ENCODE assay signal across 14 cellular contexts in genomic region chr14:104240426-104241157, GRCh38.
A peak's percentile ranks its signal among the peaks of the same experiment; 100 is the strongest.
DNase-seq lines count a peak whose midpoint lies in the region; ATAC-seq and TF ChIP-seq lines count a peak whose summit lies in the region.
"Had no signal": no experiment of that assay in that cellular context is flagged by ENCODE, and none has a peak within 500 bp of the region (broad histone marks: within the 10 kb centered on the region; RNA-seq: fewer than 3 reads in every experiment).

No MANE protein-coding gene starts in this region.

- H3K27ac ChIP-seq in Peyer's patch, result no peak overlapping the region
- peak overlapping the region; percentile 62 to 74 for H3K27ac ChIP-seq in mucosa of rectum (ENCODE audit: low read depth in 2 of 2, low read length in 2 of 2)

- peak; percentile 1 for DNase-seq in DMS153 treated with DMSO at 0.1 percent for 48 hours (lab: John Stamatoyannopoulos, UW; ENCODE audit: unreplicated experiment)
- DNase-seq in NCI-H128 (lab: John Stamatoyannopoulos, UW; ENCODE audit: unreplicated experiment), result peak; percentile 34
- DNase-seq in Peyer's patch, result peak; percentile 24 to 47 (median 45)
- no peak for DNase-seq in pons (ENCODE audit: low spot score)
- no peak for DNase-seq in G401 (ENCODE audit: low spot score)
- DNase-seq in A172 (ENCODE audit: low spot score), result no peak
- DNase-seq: activated naive CD4-positive, alpha-beta T cell; CD4-positive, CD25-positive, alpha-beta regulatory T cell; NCI-H2171 treated with DMSO at 0.1 percent for 48 hours; Right ventricle myocardium superior had no signal

- no peaks in the 10 kb centered on the region for H3K27me3 ChIP-seq in Peyer's patch
- H3K27me3 ChIP-seq in mucosa of rectum (ENCODE audit: control insufficient read depth in 2 of 2, insufficient read depth in 2 of 2, low read length in 2 of 2), result no peaks in the 10 kb centered on the region

- in situ Hi-C loops in G401 (cut with HindIII; ENCODE audit: low sequenced_read_pairs), result no loop called here

- no peak for ATAC-seq in GM19328 (IDR thresholded peaks at IDR 0.05; ENCODE audit: unreplicated experiment)
- ATAC-seq: K562, sciatic nerve had no signal

- TF ChIP-seq POLR2A in Peyer's patch (IDR thresholded peaks at IDR 0.05), result no peak

- H3K9ac ChIP-seq in mucosa of rectum (ENCODE audit: low read depth in 1 of 2, low read length in 2 of 2), result no peak overlapping the region

- H3K4me1 ChIP-seq in Peyer's patch (peaks cover 0 to 8% (median 0%) of the 10 kb centered on the region in 4 donors), mucosa of rectum (ENCODE audit: control insufficient read depth in 2 of 2, insufficient read depth in 2 of 2, low read length in 2 of 2) (peaks cover 9 to 12% of the 10 kb centered on the region in 2 donors)

- H3K4me3 ChIP-seq in Peyer's patch (no peak overlapping the region), mucosa of rectum (ENCODE audit: low read length in 2 of 2) (no peak overlapping the region)
- H3K4me3 ChIP-seq: K562 had no signal

- no peaks in the 10 kb centered on the region for H3K36me3 ChIP-seq in Peyer's patch
- H3K36me3 ChIP-seq in mucosa of rectum (ENCODE audit: control insufficient read depth in 2 of 2, insufficient read depth in 2 of 2, low read length in 2 of 2), result no peaks in the 10 kb centered on the region

- TF ChIP-seq CTCF in Peyer's patch (IDR thresholded peaks at IDR 0.05), result no peak

- H3K9me3 ChIP-seq in Peyer's patch (peaks cover 0 to 12% (median 4%) of the 10 kb centered on the region in 4 donors), mucosa of rectum (ENCODE audit: control insufficient read depth in 2 of 2, low read length in 2 of 2) (peaks cover under 1 to 5% of the 10 kb centered on the region in 2 donors)

Comparison
In these comparisons a context has a peak if more than half of its experiments do, and no peak if none do; other contexts are left out.
1. DNase-seq: peak in DMS153 treated with DMSO at 0.1 percent for 48 hours (single experiment), NCI-H128 (single experiment) and Peyer's patch (3 of 3); none in pons (single experiment), G401 (single experiment) and A172 (single experiment).
2. H3K27ac ChIP-seq: peak in mucosa of rectum (2 of 2); none in Peyer's patch (0 of 4).